In the genomic region with DNA sequence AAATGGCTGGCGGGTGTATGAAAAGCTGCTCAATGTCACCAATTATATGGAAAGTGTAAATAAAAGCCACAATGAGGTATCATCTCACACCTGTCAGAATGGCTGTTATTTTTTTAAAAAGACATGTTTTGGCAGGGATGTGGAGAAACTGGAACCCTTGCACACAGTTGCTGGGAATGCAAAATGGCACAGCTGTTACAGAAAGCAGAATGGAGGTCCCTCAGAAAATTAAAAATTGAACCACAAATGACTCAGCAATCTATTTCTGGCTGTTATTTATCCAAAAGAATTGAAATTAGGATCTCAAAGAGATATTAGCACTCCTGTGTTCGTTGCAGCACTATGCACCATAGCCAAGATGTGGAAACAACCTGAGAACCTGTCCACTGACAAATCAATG, we compare ENCODE assay signal across 25 cellular contexts.
"Had no signal": no experiment of that assay in that cellular context is flagged by ENCODE, and none has a peak within 500 bp of the region (broad histone marks: within the 10 kb centered on the region; RNA-seq: fewer than 3 reads in every experiment).

No MANE protein-coding gene starts in this region.

- DNase-seq: cortex of kidney; effector memory CD8-positive, alpha-beta T cell; erythroblast; esophagus squamous epithelium; foreskin melanocyte; glutamatergic neuron; heart right ventricle; hippocampal formation; left cardiac atrium; left lung; mammary epithelial cell; mesendoderm; natural killer cell; pancreas; right lobe of liver; stimulated activated CD4-positive, alpha-beta T cell treated with anti-CD3 and anti-CD28 coated beads, Interleukin-12 subunit alpha, Interleukin-12 subunit beta, amount 100 ng/mL, for 4 hours; stimulated activated CD4-positive, alpha-beta T cell treated with anti-CD3 and anti-CD28 coated beads, Interleukin-2, amount 100 ng/mL, for 24 hours; stimulated activated CD4-positive, alpha-beta T cell treated with anti-CD3 and anti-CD28 coated beads, Interleukin-4, amount 100 ng/mL, for 24 hours; stimulated activated naive CD4-positive, alpha-beta T cell treated with Interleukin-2 at 50 U/mL for 16 hours; stomach; thyroid gland; trophoblast cell had no signal

- H3K36me3 ChIP-seq: esophagus squamous epithelium, heart right ventricle, left lung, neutrophil, pancreas, right lobe of liver, stomach, thyroid gland, vagina had no signal

- H3K4me3 ChIP-seq: esophagus squamous epithelium, heart right ventricle, left lung, pancreas, right lobe of liver, smooth muscle cell, stomach, thyroid gland, vagina had no signal

- H3K27me3 ChIP-seq: esophagus squamous epithelium, left lung, pancreas, right lobe of liver, stomach, thyroid gland, vagina had no signal
